Comparison of ENCODE assay signal across 9 cellular contexts in the genomic region with DNA sequence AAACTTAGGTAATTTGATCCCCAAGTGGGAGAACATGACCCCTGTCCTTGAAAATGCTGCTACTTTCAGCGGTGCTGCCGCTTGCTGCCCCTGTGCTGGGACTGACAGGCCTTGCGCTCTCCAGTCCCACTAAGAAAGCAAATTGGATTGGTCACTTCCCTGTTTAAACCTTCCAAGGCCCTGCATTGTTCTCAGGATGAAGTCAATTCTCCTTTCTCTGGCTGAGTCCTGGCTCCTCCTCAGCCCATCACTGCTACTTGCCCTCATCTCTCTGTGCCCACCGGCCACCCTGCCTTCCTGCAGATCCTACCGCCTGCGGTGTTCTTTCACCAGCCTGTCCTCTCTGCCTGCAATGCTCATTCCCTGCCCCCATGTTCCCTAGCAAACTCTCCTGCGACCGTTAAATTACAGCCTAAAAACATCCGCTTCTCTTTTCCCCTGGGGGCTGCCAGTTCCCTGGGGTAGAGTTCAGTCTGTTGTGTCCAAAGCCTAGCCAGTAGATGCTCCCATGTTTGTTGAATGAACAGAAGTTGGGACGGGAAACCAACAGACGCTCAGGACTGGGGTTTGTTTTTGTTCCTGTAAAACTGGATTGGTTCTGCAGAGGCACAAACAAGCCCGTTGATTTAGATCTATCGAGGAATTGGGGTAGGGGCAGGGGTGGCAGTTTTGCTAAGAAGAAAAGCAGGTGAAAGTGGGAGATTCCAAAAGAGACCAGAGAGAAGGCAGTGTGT.
DNase-seq lines count a peak whose midpoint lies in the region; ATAC-seq and TF ChIP-seq lines count a peak whose summit lies in the region.
"Had no signal": no experiment of that assay in that cellular context is flagged by ENCODE, and none has a peak within 500 bp of the region (broad histone marks: within the 10 kb centered on the region; RNA-seq: fewer than 3 reads in every experiment).

No MANE protein-coding gene starts in this region.

- no TSS peak for BruUV-seq in PC-3 (replicated peaks; lab: Mats Ljungman, UMichigan)

- peak overlapping the region; percentile 77 for H3K4me2 ChIP-seq in BLaER1
- peak overlapping the region; percentile 54 for H3K4me2 ChIP-seq in PC-3 (ENCODE audit: low read length)

- peak; percentile 10 for ATAC-seq in GM21447 (IDR thresholded peaks at IDR 0.05; ENCODE audit: unreplicated experiment)
- ATAC-seq in PC-3, result no peak
- ATAC-seq in heart left ventricle, result peak in 1 of 4 donors; percentile 20
- no peak for ATAC-seq in GM18858 (IDR thresholded peaks at IDR 0.05; ENCODE audit: unreplicated experiment)

- CTCF ChIA-PET in PC-3 (lab: Charles Lee), result no interaction called here

- H3K9me3 ChIP-seq in BLaER1, result no peaks in the 10 kb centered on the region
- no peaks in the 10 kb centered on the region for H3K9me3 ChIP-seq in PC-3 (ENCODE audit: low read length)
- H3K9me3 ChIP-seq in heart left ventricle, result no peaks in the 10 kb centered on the region
- no peaks in the 10 kb centered on the region for H3K9me3 ChIP-seq in tibial nerve
- H3K9me3 ChIP-seq: vagina had no signal

- H2AFZ ChIP-seq in PC-3 (ENCODE audit: low read length), result peak overlapping the region; percentile 40

- peak overlapping the region; percentile 81 for H3K9ac ChIP-seq in BLaER1
- H3K9ac ChIP-seq in PC-3 (ENCODE audit: low read length), result peak overlapping the region; percentile 94

- DNase-seq in PC-3 (no peak), heart left ventricle (peak in 3 of 5 donors; percentile 50 to 65 (median 59)), cerebellar cortex (ENCODE audit: low spot score) (no peak), tibial nerve (ENCODE audit: low spot score in 2 of 2) (no peak)

- H3K9me2 ChIP-seq in PC-3 (replicated peaks; ENCODE audit: low read length), result no peaks in the 10 kb centered on the region

- H3K4me3 ChIP-seq in BLaER1 (peak overlapping the region; percentile 61), PC-3 (ENCODE audit: low read length) (peak overlapping the region; percentile 11; the same call in 1 of the 2 replicates), heart left ventricle (peak overlapping the region in 10 of 12 donors; percentile 11 to 45 (median 33)), skin epidermis (peak overlapping the region in 3 of 7 experiments; percentile 2 to 25 (median 15)), tibial nerve (peak overlapping the region in 1 of 4 donors; percentile 2)

- TF ChIP-seq CTCF in PC-3 (conservative IDR thresholded peaks at IDR 0.05; ENCODE audit: low read depth, low read length) (no peak; the same call in 1 of the 2 replicates), heart left ventricle (IDR thresholded peaks at IDR 0.05) (no peak), tibial nerve (IDR thresholded peaks at IDR 0.05) (no peak)

- H3K4me1 ChIP-seq in BLaER1, result peaks cover 90% of the 10 kb centered on the region
- peaks cover 88% of the 10 kb centered on the region for H3K4me1 ChIP-seq in PC-3 (ENCODE audit: insufficient read depth, low read length)
- peaks cover 9 to 91% (median 36%) of the 10 kb centered on the region in 12 donors for H3K4me1 ChIP-seq in heart left ventricle
- peaks cover 0 to 50% (median 18%) of the 10 kb centered on the region in 4 donors for H3K4me1 ChIP-seq in tibial nerve

- 57 to 71% (median 58%) methylated on average over 13 of the region's 13 CpGs for WGBS in heart left ventricle, 4 donors
- WGBS in tibial nerve, 2 donors, result 41 to 54% methylated on average over 13 of the region's 13 CpGs

- H3K27me3 ChIP-seq in BLaER1 (no peaks in the 10 kb centered on the region), PC-3 (ENCODE audit: low read length) (no peaks in the 10 kb centered on the region), heart left ventricle (no peaks in the 10 kb centered on the region), tibial nerve (peaks cover 0 to 10% of the 10 kb centered on the region in 2 donors)
- H3K27me3 ChIP-seq: vagina had no signal

- no peak for TF ChIP-seq POLR2A in heart left ventricle (IDR thresholded peaks at IDR 0.05)
- TF ChIP-seq POLR2A in tibial nerve (IDR thresholded peaks at IDR 0.05), result no peak

- POLR2A ChIA-PET in PC-3 (lab: Charles Lee; ENCODE audit: unreplicated experiment), result interaction anchor here (0.6 kb wide), 1 partner anchor 86 kb away, joined by 4 read pairs; no protein-coding TSS in a partner anchor

- no peak for TF ChIP-seq EP300 in tibial nerve (IDR thresholded peaks at IDR 0.05)

- H3K36me3 ChIP-seq in BLaER1 (no peaks in the 10 kb centered on the region), PC-3 (ENCODE audit: low read depth, low read length) (no peaks in the 10 kb centered on the region), heart left ventricle (no peaks in the 10 kb centered on the region), tibial nerve (no peaks in the 10 kb centered on the region)
- H3K36me3 ChIP-seq: vagina had no signal

- H3K27ac ChIP-seq in BLaER1 (peak overlapping the region; percentile 97), PC-3 (ENCODE audit: low read length) (peak overlapping the region; percentile 96), heart left ventricle (peak overlapping the region; percentile 56 to 87 (median 74)), skin epidermis (peak overlapping the region in 19 of 21 experiments; percentile 7 to 87 (median 71)), tibial nerve (peak overlapping the region in 2 of 4 donors; percentile 14 to 65)
- H3K27ac ChIP-seq: vagina had no signal

- H3F3A ChIP-seq in PC-3 (ENCODE audit: low read length, unreplicated experiment), result peaks cover 20% of the 10 kb centered on the region

- intact Hi-C loops in PC-3 (cut with micrococcal nuclease) (loop anchor here (2.0 to 10.0 kb wide), 2 partner anchors 35 to 437 kb away; no protein-coding TSS in a partner anchor), heart left ventricle (cut with DNase I) (loop anchor here in 5 of 10 donors (5.0 to 10.0 kb wide), 3 partner anchors 91 to 127 kb away; a partner anchor contains a TSS)

- H4K20me1 ChIP-seq in BLaER1, result no peaks in the 10 kb centered on the region
- H4K20me1 ChIP-seq in PC-3 (ENCODE audit: low read length), result no peaks in the 10 kb centered on the region

- peaks cover 25% of the 10 kb centered on the region for H3K79me2 ChIP-seq in PC-3 (ENCODE audit: low read length)

Comparison
In these comparisons a context has a peak if more than half of its experiments do, and no peak if none do; other contexts are left out.
1. DNase-seq: peak in heart left ventricle (3 of 5); none in PC-3 (single experiment), cerebellar cortex (single experiment) and tibial nerve (0 of 2).